In the genomic region with DNA sequence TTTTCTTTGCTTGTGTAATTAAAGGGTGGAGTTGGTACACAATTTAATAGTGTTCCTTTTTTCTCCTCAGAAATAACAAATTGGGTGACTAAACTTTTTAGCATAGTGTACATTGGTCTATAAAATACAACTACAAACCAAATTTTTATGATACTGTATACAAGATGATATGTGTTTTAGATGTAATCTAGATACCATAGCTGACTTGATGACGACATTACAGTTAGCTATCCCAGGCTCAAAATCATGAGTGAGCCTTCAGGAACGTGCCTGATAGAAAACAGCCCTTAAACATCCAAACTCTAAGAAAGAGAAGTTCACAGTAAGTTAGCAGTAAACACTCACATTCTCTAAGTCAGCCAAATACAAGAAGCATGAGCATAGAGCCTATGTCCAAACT, we compare ENCODE assay signal across 30 cellular contexts.
DNase-seq lines count a peak whose midpoint lies in the region; ATAC-seq, FAIRE-seq and TF ChIP-seq lines count a peak whose summit lies in the region.
"Had no signal": no experiment of that assay in that cellular context is flagged by ENCODE, and none has a peak within 500 bp of the region (broad histone marks: within the 10 kb centered on the region; RNA-seq: fewer than 3 reads in every experiment).

No MANE protein-coding gene starts in this region.

- peak; percentile 86 for DNase-seq in AG04449 (ENCODE audit: low read depth, low spot score)
- DNase-seq in GM23248 = peak; percentile 89
- peak; percentile 72 for DNase-seq in adipocyte (ENCODE audit: low read depth)
- peak; percentile 81 to 87 for DNase-seq in foreskin fibroblast
- no peak for DNase-seq in NCI-H526 treated with DMSO at 0.1 percent for 48 hours (lab: John Stamatoyannopoulos, UW)
- no peak for DNase-seq in kidney
- DNase-seq: 8988T; activated CD4-positive, alpha-beta memory T cell treated with anti-CD3 and anti-CD28 coated beads, Interleukin-2, amount 10 ng/mL, durations not matched to agents 7 days and 5 days; activated CD4-positive, CD25-positive, alpha-beta regulatory T cell; activated naive CD4-positive, alpha-beta T cell; anterior cingulate cortex; CD4-positive, CD25-positive, alpha-beta regulatory T cell; DMS153; effector CD4-positive, alpha-beta T cell; hippocampal formation; naive B cell; NCI-H1436 treated with DMSO at 0.1 percent for 48 hours; NCI-H2171 treated with DMSO at 0.1 percent for 48 hours; NCI-H82; pancreas; SK-N-SH; stimulated activated CD4-positive, alpha-beta T cell treated with anti-CD3 and anti-CD28 coated beads, Interleukin-1b, Interleukin-23, amount 100 ng/mL, for 48 hours; stimulated activated naive CD8-positive, alpha-beta T cell treated with anti-CD3 and anti-CD28 coated beads, Interleukin-15, Interleukin-2, amounts not matched to agents 100 U/mL and 50 U/mL, for 24 hours; T-helper 9 cell had no signal

- CTCF ChIA-PET in AG04449 (lab: Yijun Ruan, JAX) = no interaction called here

- no peak overlapping the region for H3K4me3 ChIP-seq in AG04449 (ENCODE audit: low read depth, low read length)
- no peak overlapping the region for H3K4me3 ChIP-seq in GM23248
- H3K4me3 ChIP-seq in adipocyte (ENCODE audit: low read length) = no peak overlapping the region
- H3K4me3 ChIP-seq in foreskin fibroblast (ENCODE audit: low read depth in 1 of 2, low read length in 2 of 2) = no peak overlapping the region
- H3K4me3 ChIP-seq in gastroesophageal sphincter = no peak overlapping the region
- H3K4me3 ChIP-seq in kidney (ENCODE audit: low read length in 2 of 2) = no peak overlapping the region
- H3K4me3 ChIP-seq: pancreas, tibial nerve had no signal

- 0 out of 2 replicates have a peak overlapping the region, but pooled peaks have one; percentile 29 for H2AFZ ChIP-seq in GM23248

- H3K4me2 ChIP-seq in GM23248 (ENCODE audit: unreplicated experiment) = peak overlapping the region; percentile 55
- H3K4me2 ChIP-seq: SK-N-SH had no signal

- H3K9ac ChIP-seq in GM23248 (peak overlapping the region; percentile 39; the same call in 1 of the 2 replicates), adipocyte (ENCODE audit: low read length) (no peak overlapping the region), kidney (ENCODE audit: low read length in 2 of 2) (no peak overlapping the region)
- H3K9ac ChIP-seq: SK-N-SH had no signal

- TF ChIP-seq CTCF in AG04449 (IDR thresholded peaks at IDR 0.05; ENCODE audit: insufficient read depth, low read length, missing control alignments) (no peak), foreskin fibroblast (IDR thresholded peaks at IDR 0.05; ENCODE audit: low read depth, low read length) (no peak), gastroesophageal sphincter (IDR thresholded peaks at IDR 0.05) (no peak), kidney (IDR thresholded peaks at IDR 0.05; ENCODE audit: borderline replicate concordance, extremely low read depth, insufficient read depth) (no peak)

- no peaks in the 10 kb centered on the region for H3K9me2 ChIP-seq in GM23248 (ENCODE audit: insufficient read depth)
- H3K9me2 ChIP-seq: SK-N-SH had no signal

- ATAC-seq in gastroesophageal sphincter (no peak), HG03521 (IDR thresholded peaks at IDR 0.05; ENCODE audit: unreplicated experiment) (no peak)
- ATAC-seq: esophagus mucosa; pancreas; sciatic nerve; stimulated activated naive CD8-positive, alpha-beta T cell treated with anti-CD3 and anti-CD28 coated beads, Interleukin-15, Interleukin-2, amounts not matched to agents 100 U/mL and 50 U/mL, for 24 hours had no signal

- no peak for TF ChIP-seq EP300 in gastroesophageal sphincter (IDR thresholded peaks at IDR 0.05)

- 0% methylated on average over 2 of the region's 2 CpGs for WGBS in GM23248 (ENCODE audit: low coverage in 1 of 2, low lambda C conversion rate in 2 of 2, missing lambda C conversion rate in 2 of 2), 2 experiments
- WGBS in gastroesophageal sphincter (ENCODE audit: low coverage in 1 of 2), 2 donors = 49 to 50% methylated on average over 2 of the region's 2 CpGs

- peaks cover 14% of the 10 kb centered on the region for H3F3A ChIP-seq in GM23248 (ENCODE audit: insufficient read depth)

- no peak for FAIRE-seq in kidney (lab: Jason Lieb, UNC)
- FAIRE-seq: keratinocyte, pancreas had no signal

- intact Hi-C loops in kidney (cut with DNase I) = no loop called here

- POLR2A ChIA-PET in AG04449 (lab: Yijun Ruan, JAX) = interaction anchor here (0.5 to 1.3 kb wide), 2 partner anchors 14 to 35 kb away, joined by 3 to 4 read pairs; no protein-coding TSS in a partner anchor

- no peak for TF ChIP-seq POLR2A in gastroesophageal sphincter (IDR thresholded peaks at IDR 0.05)

- H3K27me3 ChIP-seq in GM23248 (replicated peaks; ENCODE audit: insufficient read depth) (no peaks in the 10 kb centered on the region), adipocyte (replicated peaks; ENCODE audit: control insufficient read depth, insufficient read depth, low read length) (no peaks in the 10 kb centered on the region), gastroesophageal sphincter (no peaks in the 10 kb centered on the region)
- H3K27me3 ChIP-seq: pancreas, tibial nerve had no signal

- H3K4me1 ChIP-seq in GM23248 (ENCODE audit: insufficient read depth) = peaks cover 18% of the 10 kb centered on the region
- no peaks in the 10 kb centered on the region for H3K4me1 ChIP-seq in adipocyte (ENCODE audit: control insufficient read depth, insufficient read depth, low read length)
- no peaks in the 10 kb centered on the region for H3K4me1 ChIP-seq in gastroesophageal sphincter
- H3K4me1 ChIP-seq in kidney (ENCODE audit: control insufficient read depth in 1 of 2, insufficient read depth in 1 of 2, low read depth in 1 of 2, low read length in 2 of 2) = no peaks in the 10 kb centered on the region
- H3K4me1 ChIP-seq: pancreas, tibial nerve had no signal

- peak overlapping the region; percentile 76 for H3K27ac ChIP-seq in GM23248
- H3K27ac ChIP-seq in gastroesophageal sphincter = no peak overlapping the region
- H3K27ac ChIP-seq in kidney (ENCODE audit: low read depth in 2 of 2, low read length in 2 of 2) = no peak overlapping the region
- H3K27ac ChIP-seq: pancreas, tibial nerve had no signal

- in situ Hi-C loops in GM23248 (cut with MboI) = no loop called here

- no peaks in the 10 kb centered on the region for H4K20me1 ChIP-seq in GM23248 (ENCODE audit: insufficient read depth)

- no peaks in the 10 kb centered on the region for H3K9me3 ChIP-seq in GM23248 (ENCODE audit: low read depth)
- H3K9me3 ChIP-seq in adipocyte (ENCODE audit: control insufficient read depth, low read length) = no peaks in the 10 kb centered on the region
- H3K9me3 ChIP-seq in gastroesophageal sphincter = no peaks in the 10 kb centered on the region
- H3K9me3 ChIP-seq in kidney (ENCODE audit: control insufficient read depth in 1 of 2, low read length in 2 of 2) = no peaks in the 10 kb centered on the region
- H3K9me3 ChIP-seq: pancreas, SK-N-SH, tibial nerve had no signal

- no peaks in the 10 kb centered on the region for H3K79me2 ChIP-seq in GM23248 (ENCODE audit: insufficient read depth)

- H3K36me3 ChIP-seq in GM23248 (ENCODE audit: low read depth) = no peaks in the 10 kb centered on the region
- H3K36me3 ChIP-seq in adipocyte (ENCODE audit: control insufficient read depth, insufficient read depth, low read length, severe bottlenecking) = no peaks in the 10 kb centered on the region
- no peaks in the 10 kb centered on the region for H3K36me3 ChIP-seq in gastroesophageal sphincter
- no peaks in the 10 kb centered on the region for H3K36me3 ChIP-seq in kidney (ENCODE audit: control insufficient read depth in 1 of 2, insufficient read depth in 2 of 2, low read length in 2 of 2)
- H3K36me3 ChIP-seq: pancreas, tibial nerve had no signal

Comparison
In these comparisons a context has a peak if more than half of its experiments do, and no peak if none do; other contexts are left out.
1. DNase-seq: peak in AG04449 (single experiment), GM23248 (single experiment), adipocyte (single experiment) and foreskin fibroblast (2 of 2); none in NCI-H526 treated with DMSO at 0.1 percent for 48 hours (single experiment) and kidney (single experiment).